ENCODE assay signal across 1 cellular context in genomic region chr6:126181173-126181741, GRCh38.
A peak's percentile ranks its signal among the peaks of the same experiment; 100 is the strongest.
TF ChIP-seq lines count a peak whose summit lies in the region.

No MANE protein-coding gene starts in this region.

TF ChIP-seq in GM23338, 12 proteins besides CTCF, POLR2A, EP300 and RAD21 (continued from another document):
- no peak for TF ChIP-seq REST (IDR thresholded peaks at IDR 0.05; ENCODE audit: unreplicated experiment)
- peak; percentile 46 for TF ChIP-seq NANOG (IDR thresholded peaks at IDR 0.05; ENCODE audit: borderline replicate concordance)
TF ChIP-seq in GM23338: peak in this region for 1.
